In the genomic region with DNA sequence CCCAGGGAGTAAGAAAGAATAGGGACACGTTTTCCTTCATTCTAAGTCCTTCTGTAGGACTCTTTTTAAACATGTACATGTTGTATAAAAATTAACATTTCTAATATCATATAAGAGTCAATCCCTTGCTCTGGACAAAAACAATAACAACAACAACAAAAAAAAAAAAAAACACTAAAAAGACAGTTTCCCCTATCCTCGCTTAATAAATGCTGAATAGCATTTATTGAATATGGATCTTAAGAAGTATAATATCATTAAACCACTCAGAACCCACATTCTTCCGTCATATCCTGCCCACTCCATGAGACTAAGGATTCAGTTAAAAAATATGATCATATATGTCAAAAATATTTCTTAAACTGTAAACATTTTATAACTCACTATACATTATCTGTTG, we compare ENCODE assay signal across 7 cellular contexts.
"Had no signal": no experiment of that assay in that cellular context is flagged by ENCODE, and none has a peak within 500 bp of the region (broad histone marks: within the 10 kb centered on the region; RNA-seq: fewer than 3 reads in every experiment).

No MANE protein-coding gene starts in this region.

- FAIRE-seq: H1, H54, HTR-8/SVneo had no signal

- DNase-seq: H9, HCEC 1CT, KG1 had no signal

- H3K4me2 ChIP-seq: GM23338 had no signal

- H3K4me3 ChIP-seq: GM23338 had no signal

- H2AFZ ChIP-seq: GM23338 had no signal

- ATAC-seq: GM23338 had no signal
